ENCODE assay signal across 20 cellular contexts in genomic region chr5:98424681-98425454, GRCh38.
A peak's percentile ranks its signal among the peaks of the same experiment; 100 is the strongest.
DNase-seq lines count a peak whose midpoint lies in the region; ATAC-seq and TF ChIP-seq lines count a peak whose summit lies in the region.
"Had no signal": no experiment of that assay in that cellular context is flagged by ENCODE, and none has a peak within 500 bp of the region (broad histone marks: within the 10 kb centered on the region; RNA-seq: fewer than 3 reads in every experiment).

No MANE protein-coding gene starts in this region.

- DNase-seq in ELR (ENCODE audit: low read depth), result peak; percentile 53
- DNase-seq in fibroblast of villous mesenchyme (ENCODE audit: low read depth), result peak; percentile 35
- peak; percentile 49 for DNase-seq in skeletal muscle cell (ENCODE audit: low read depth)
- DNase-seq in SIG-M5 treated with dmso at 0.1 percent for 504 hours (lab: John Stamatoyannopoulos, UW; ENCODE audit: unreplicated experiment), result no peak
- DNase-seq in NCI-H345 (lab: John Stamatoyannopoulos, UW), result no peak
- no peak for DNase-seq in NK-92 (lab: John Stamatoyannopoulos, UW; ENCODE audit: unreplicated experiment)
- DNase-seq: activated CD4-positive, alpha-beta T cell treated with anti-CD3 and anti-CD28 coated beads, Interleukin-2, amount 50 U/mL, for 48 hours; activated T-cell treated with anti-CD3 and anti-CD28 coated beads, Interleukin-2, amount 50 U/mL, for 24 hours; NCI-H1092; NCI-H2171; ovary; RPMI8226; stimulated activated CD4-positive, alpha-beta T cell treated with anti-CD3 and anti-CD28 coated beads, Interleukin-4, amount 100 ng/mL, for 1 hour; T-cell had no signal

- ATAC-seq in SK-N-SH treated with all-trans-retinoic acid at 6 μM for 48 hours (peak; percentile 47; the same call in 2 of the 3 replicates), HG02852 (IDR thresholded peaks at IDR 0.05; ENCODE audit: unreplicated experiment) (no peak)
- ATAC-seq: T-cell had no signal

- H3K4me3 ChIP-seq in fibroblast of villous mesenchyme (ENCODE audit: low read depth, low read length), result no peak overlapping the region
- H3K4me3 ChIP-seq in skeletal muscle cell (ENCODE audit: low read depth, low read length), result no peak overlapping the region
- H3K4me3 ChIP-seq: BLaER1, hepatocyte, ovary, skin epidermis, suprapubic skin had no signal

- no peak for TF ChIP-seq CTCF in fibroblast of villous mesenchyme (IDR thresholded peaks at IDR 0.05; ENCODE audit: insufficient read depth, low read depth, low read length)

TF ChIP-seq in SK-N-SH treated with all-trans-retinoic acid at 6 μM for 48 hours, 23 proteins besides CTCF, POLR2A, EP300 and RAD21:
- TF ChIP-seq, protein P1, sequence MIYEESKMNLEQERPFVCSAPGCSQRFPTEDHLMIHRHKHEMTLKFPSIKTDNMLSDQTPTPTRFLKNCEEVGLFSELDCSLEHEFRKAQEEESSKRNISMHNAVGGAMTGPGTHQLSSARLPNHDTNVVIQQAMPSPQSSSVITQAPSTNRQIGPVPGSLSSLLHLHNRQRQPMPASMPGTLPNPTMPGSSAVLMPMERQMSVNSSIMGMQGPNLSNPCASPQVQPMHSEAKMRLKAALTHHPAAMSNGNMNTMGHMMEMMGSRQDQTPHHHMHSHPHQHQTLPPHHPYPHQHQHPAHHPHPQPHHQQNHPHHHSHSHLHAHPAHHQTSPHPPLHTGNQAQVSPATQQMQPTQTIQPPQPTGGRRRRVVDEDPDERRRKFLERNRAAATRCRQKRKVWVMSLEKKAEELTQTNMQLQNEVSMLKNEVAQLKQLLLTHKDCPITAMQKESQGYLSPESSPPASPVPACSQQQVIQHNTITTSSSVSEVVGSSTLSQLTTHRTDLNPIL (CRISPR knock-in tag; IDR thresholded peaks at IDR 0.05; ENCODE audit: low read depth), result no peak
- no peak for TF ChIP-seq CSDC2 (CRISPR knock-in tag; IDR thresholded peaks at IDR 0.05)
- TF ChIP-seq BACH2 (CRISPR knock-in tag; IDR thresholded peaks at IDR 0.05; ENCODE audit: borderline replicate concordance), result no peak
- TF ChIP-seq TCF4 (CRISPR knock-in tag; IDR thresholded peaks at IDR 0.05; ENCODE audit: borderline replicate concordance), result no peak
- TF ChIP-seq PPARA (CRISPR knock-in tag; IDR thresholded peaks at IDR 0.05; ENCODE audit: borderline replicate concordance), result no peak
- TF ChIP-seq, protein P2, sequence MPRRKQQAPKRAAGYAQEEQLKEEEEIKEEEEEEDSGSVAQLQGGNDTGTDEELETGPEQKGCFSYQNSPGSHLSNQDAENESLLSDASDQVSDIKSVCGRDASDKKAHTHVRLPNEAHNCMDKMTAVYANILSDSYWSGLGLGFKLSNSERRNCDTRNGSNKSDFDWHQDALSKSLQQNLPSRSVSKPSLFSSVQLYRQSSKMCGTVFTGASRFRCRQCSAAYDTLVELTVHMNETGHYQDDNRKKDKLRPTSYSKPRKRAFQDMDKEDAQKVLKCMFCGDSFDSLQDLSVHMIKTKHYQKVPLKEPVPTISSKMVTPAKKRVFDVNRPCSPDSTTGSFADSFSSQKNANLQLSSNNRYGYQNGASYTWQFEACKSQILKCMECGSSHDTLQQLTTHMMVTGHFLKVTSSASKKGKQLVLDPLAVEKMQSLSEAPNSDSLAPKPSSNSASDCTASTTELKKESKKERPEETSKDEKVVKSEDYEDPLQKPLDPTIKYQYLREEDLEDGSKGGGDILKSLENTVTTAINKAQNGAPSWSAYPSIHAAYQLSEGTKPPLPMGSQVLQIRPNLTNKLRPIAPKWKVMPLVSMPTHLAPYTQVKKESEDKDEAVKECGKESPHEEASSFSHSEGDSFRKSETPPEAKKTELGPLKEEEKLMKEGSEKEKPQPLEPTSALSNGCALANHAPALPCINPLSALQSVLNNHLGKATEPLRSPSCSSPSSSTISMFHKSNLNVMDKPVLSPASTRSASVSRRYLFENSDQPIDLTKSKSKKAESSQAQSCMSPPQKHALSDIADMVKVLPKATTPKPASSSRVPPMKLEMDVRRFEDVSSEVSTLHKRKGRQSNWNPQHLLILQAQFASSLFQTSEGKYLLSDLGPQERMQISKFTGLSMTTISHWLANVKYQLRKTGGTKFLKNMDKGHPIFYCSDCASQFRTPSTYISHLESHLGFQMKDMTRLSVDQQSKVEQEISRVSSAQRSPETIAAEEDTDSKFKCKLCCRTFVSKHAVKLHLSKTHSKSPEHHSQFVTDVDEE (CRISPR knock-in tag; IDR thresholded peaks at IDR 0.05), result no peak
- TF ChIP-seq ZC3H10 (CRISPR knock-in tag; IDR thresholded peaks at IDR 0.05), result no peak
- TF ChIP-seq, protein P3, sequence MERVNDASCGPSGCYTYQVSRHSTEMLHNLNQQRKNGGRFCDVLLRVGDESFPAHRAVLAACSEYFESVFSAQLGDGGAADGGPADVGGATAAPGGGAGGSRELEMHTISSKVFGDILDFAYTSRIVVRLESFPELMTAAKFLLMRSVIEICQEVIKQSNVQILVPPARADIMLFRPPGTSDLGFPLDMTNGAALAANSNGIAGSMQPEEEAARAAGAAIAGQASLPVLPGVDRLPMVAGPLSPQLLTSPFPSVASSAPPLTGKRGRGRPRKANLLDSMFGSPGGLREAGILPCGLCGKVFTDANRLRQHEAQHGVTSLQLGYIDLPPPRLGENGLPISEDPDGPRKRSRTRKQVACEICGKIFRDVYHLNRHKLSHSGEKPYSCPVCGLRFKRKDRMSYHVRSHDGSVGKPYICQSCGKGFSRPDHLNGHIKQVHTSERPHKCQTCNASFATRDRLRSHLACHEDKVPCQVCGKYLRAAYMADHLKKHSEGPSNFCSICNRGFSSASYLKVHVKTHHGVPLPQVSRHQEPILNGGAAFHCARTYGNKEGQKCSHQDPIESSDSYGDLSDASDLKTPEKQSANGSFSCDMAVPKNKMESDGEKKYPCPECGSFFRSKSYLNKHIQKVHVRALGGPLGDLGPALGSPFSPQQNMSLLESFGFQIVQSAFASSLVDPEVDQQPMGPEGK (CRISPR knock-in tag; IDR thresholded peaks at IDR 0.05; ENCODE audit: borderline replicate concordance), result no peak
- TF ChIP-seq ZFP30 (CRISPR knock-in tag; IDR thresholded peaks at IDR 0.05), result no peak
- no peak for TF ChIP-seq ESRRG (CRISPR knock-in tag; IDR thresholded peaks at IDR 0.05)
- TF ChIP-seq ZFP3 (CRISPR knock-in tag; IDR thresholded peaks at IDR 0.05), result no peak
- no peak for TF ChIP-seq RARB (CRISPR knock-in tag; IDR thresholded peaks at IDR 0.05)
- no peak for TF ChIP-seq OSR1 (CRISPR knock-in tag; IDR thresholded peaks at IDR 0.05)
- no peak for TF ChIP-seq GLIS3 (CRISPR knock-in tag; IDR thresholded peaks at IDR 0.05)

Comparison
In these comparisons a context has a peak if more than half of its experiments do, and no peak if none do; other contexts are left out.
1. DNase-seq: peak in ELR (single experiment), fibroblast of villous mesenchyme (single experiment) and skeletal muscle cell (single experiment); none in SIG-M5 treated with dmso at 0.1 percent for 504 hours (single experiment), NCI-H345 (single experiment) and NK-92 (single experiment).